28 cellular contexts compared by ENCODE assay signal in genomic region chr1:216346521-216346920, GRCh38.
"Had no signal": no experiment of that assay in that cellular context is flagged by ENCODE, and none has a peak within 500 bp of the region (broad histone marks: within the 10 kb centered on the region; RNA-seq: fewer than 3 reads in every experiment).

No MANE protein-coding gene starts in this region.

- H3K27ac ChIP-seq: epithelial cell of prostate, foreskin keratinocyte, gastroesophageal sphincter, heart left ventricle, hepatocyte, neutrophil, pancreas, right lobe of liver, stomach, thyroid gland, vagina had no signal

- DNase-seq: effector CD8-positive, alpha-beta T cell; endodermal cell; foreskin keratinocyte; heart left ventricle; kidney; mammary epithelial cell; mesendoderm; midbrain; natural killer cell; pancreas; retina; right lobe of liver; stimulated activated CD4-positive, alpha-beta T cell treated with anti-CD3 and anti-CD28 coated beads, Interleukin-12 subunit alpha, Interleukin-12 subunit beta, amount 100 ng/mL, for 4 hours; stimulated activated CD4-positive, alpha-beta T cell treated with anti-CD3 and anti-CD28 coated beads, Interleukin-1b, Interleukin-23, amount 100 ng/mL, for 48 hours; stimulated activated CD4-positive, alpha-beta T cell treated with anti-CD3 and anti-CD28 coated beads, Interleukin-4, amount 100 ng/mL, for 1 hour; stimulated activated naive CD4-positive, alpha-beta T cell treated with Interleukin-2 at 50 U/mL for 16 hours; stomach; thyroid gland; trophoblast cell had no signal

- H3K4me3 Mint-ChIP-seq: endodermal cell; natural killer cell; stimulated activated effector memory CD8-positive, alpha-beta T cell treated with anti-CD3 and anti-CD28 coated beads, Interleukin-12 subunit alpha, Interleukin-12 subunit beta, amount 100 ng/mL, for 72 hours had no signal

- H3K27me3 ChIP-seq: foreskin keratinocyte, gastroesophageal sphincter, heart left ventricle, hepatocyte, neutrophil, pancreas, right lobe of liver, stomach, thyroid gland, vagina had no signal

- H3K4me2 ChIP-seq: hepatocyte, smooth muscle cell had no signal

- H3K4me1 Mint-ChIP-seq: endodermal cell; natural killer cell; stimulated activated effector memory CD8-positive, alpha-beta T cell treated with anti-CD3 and anti-CD28 coated beads, Interleukin-12 subunit alpha, Interleukin-12 subunit beta, amount 100 ng/mL, for 72 hours had no signal

- H3K36me3 Mint-ChIP-seq: natural killer cell; stimulated activated effector memory CD8-positive, alpha-beta T cell treated with anti-CD3 and anti-CD28 coated beads, Interleukin-12 subunit alpha, Interleukin-12 subunit beta, amount 100 ng/mL, for 72 hours had no signal

- H2AFZ ChIP-seq: hepatocyte had no signal

- H3K9me3 ChIP-seq: neutrophil, pancreas, right lobe of liver, thyroid gland, vagina had no signal

- H3K36me3 ChIP-seq: gastroesophageal sphincter, heart left ventricle, neutrophil, pancreas, right lobe of liver, stomach, thyroid gland, vagina had no signal

- H3K4me1 ChIP-seq: foreskin keratinocyte, gastroesophageal sphincter, heart left ventricle, pancreas, right lobe of liver, stomach, thyroid gland, vagina had no signal

- H3K4me3 ChIP-seq: gastroesophageal sphincter, heart left ventricle, hepatocyte, pancreas, right lobe of liver, smooth muscle cell, stomach, thyroid gland, vagina had no signal

- H3K27ac Mint-ChIP-seq: endodermal cell; natural killer cell; stimulated activated effector memory CD8-positive, alpha-beta T cell treated with anti-CD3 and anti-CD28 coated beads, Interleukin-12 subunit alpha, Interleukin-12 subunit beta, amount 100 ng/mL, for 72 hours had no signal

- H3K79me2 ChIP-seq: hepatocyte had no signal

- ATAC-seq: esophagus mucosa; foreskin keratinocyte; gastroesophageal sphincter; heart left ventricle; left lobe of liver; natural killer cell; pancreas; right lobe of liver; stimulated activated effector memory CD8-positive, alpha-beta T cell treated with anti-CD3 and anti-CD28 coated beads, Interleukin-12 subunit alpha, Interleukin-12 subunit beta, amount 100 ng/mL, for 72 hours had no signal
